Comparison of ENCODE assay signal across 1 cellular context in genomic region chr19:46958542-46958941, GRCh38.
A peak's percentile ranks its signal among the peaks of the same experiment; 100 is the strongest.
TF ChIP-seq lines count a peak whose summit lies in the region.

No MANE protein-coding gene starts in this region.

TF ChIP-seq in K562, 482 proteins besides CTCF, POLR2A, EP300 and RAD21 (continued from another document):
- no peak for TF ChIP-seq ZNF407 (IDR thresholded peaks at IDR 0.05; ENCODE audit: low read depth)
- TF ChIP-seq MEIS2 (IDR thresholded peaks at IDR 0.05; ENCODE audit: partially characterized antibody) = peak; percentile 32
- no peak for TF ChIP-seq MLLT1 (IDR thresholded peaks at IDR 0.05)
- no peak for TF ChIP-seq CREM (IDR thresholded peaks at IDR 0.05; ENCODE audit: low read depth)
- TF ChIP-seq MYBL2 (IDR thresholded peaks at IDR 0.05; ENCODE audit: low read depth) = no peak
- TF ChIP-seq MYBL2 (CRISPR knock-in tag; IDR thresholded peaks at IDR 0.05; ENCODE audit: borderline replicate concordance) = no peak
- TF ChIP-seq SMAD2 (IDR thresholded peaks at IDR 0.05; ENCODE audit: low read depth, low read length) = no peak
- TF ChIP-seq KLF13 (tag; IDR thresholded peaks at IDR 0.05; ENCODE audit: borderline replicate concordance, low read depth) = no peak
- TF ChIP-seq ZBTB43 (CRISPR knock-in tag; IDR thresholded peaks at IDR 0.05) = no peak
TF ChIP-seq in K562: peak in this region for 10.
